Comparison of ENCODE assay signal across 8 cellular contexts in genomic region chr12:15911931-15912330, GRCh38. TPM values are rescaled to one million over a fixed set of nuclear protein-coding genes. Genes with fewer than 3 reads are reported as not detected.
DNase-seq lines count a peak whose midpoint lies in the region; ATAC-seq and TF ChIP-seq lines count a peak whose summit lies in the region.
"Not testable (repeated sequence)": the region's sequence is repeated elsewhere in the genome, so short reads cannot be mapped to it uniquely, and the experiment has no call there.

No MANE protein-coding gene starts in this region.

- not testable (repeated sequence) for ATAC-seq in activated naive CD8-positive, alpha-beta T cell treated with anti-CD3 and anti-CD28 coated beads, Interleukin-2, amount 10 ng/mL, durations not matched to agents 7 days and 5 days (ENCODE audit: low read depth); natural killer cell treated with Interleukin-12 subunit alpha and Interleukin-12 subunit beta and Interleukin-15 and Interleukin-18, amount 100 ng/mL, for 72 hours
- ATAC-seq in stimulated activated naive B cell treated with anti-CD40 and anti-IgM and Interleukin-4, amounts not matched to agents 10 μg/mL and 1 μg/mL and 100 μg/mL, for 72 hours (replicated peaks), result peak in 1 of 2 donors; percentile 8

- H3K36me3 ChIP-seq in SK-N-MC (ENCODE audit: insufficient read depth, low read length); endodermal cell (ENCODE audit: control insufficient read depth, insufficient read depth, low read length); iPS-18a (ENCODE audit: control insufficient read depth, low read depth, low read length): not testable (repeated sequence)

- not testable (repeated sequence) for H3K27me3 ChIP-seq in AG04450 (ENCODE audit: control insufficient read depth, insufficient read depth, low read length); endodermal cell (ENCODE audit: control insufficient read depth, insufficient read depth, low read length, poor library complexity, severe bottlenecking)
- H3K27me3 ChIP-seq in iPS-18a (ENCODE audit: control insufficient read depth, insufficient read depth, low read length), result peaks cover 10% of the 10 kb centered on the region

- peak overlapping the region; percentile 85 for H3K27ac Mint-ChIP-seq in activated naive CD8-positive, alpha-beta T cell treated with anti-CD3 and anti-CD28 coated beads, Interleukin-2, amount 10 ng/mL, durations not matched to agents 7 days and 5 days
- peak overlapping the region; percentile 92 for H3K27ac Mint-ChIP-seq in endodermal cell
- H3K27ac Mint-ChIP-seq in natural killer cell treated with Interleukin-12 subunit alpha and Interleukin-12 subunit beta and Interleukin-15 and Interleukin-18, amount 100 ng/mL, for 72 hours, result peak overlapping the region; percentile 94 to 97
- H3K27ac Mint-ChIP-seq in stimulated activated naive B cell treated with anti-CD40 and anti-IgM and Interleukin-4, amounts not matched to agents 10 μg/mL and 1 μg/mL and 100 μg/mL, for 72 hours, result peak overlapping the region; percentile 92

- peak overlapping the region; percentile 93 for H3K4me3 Mint-ChIP-seq in activated naive CD8-positive, alpha-beta T cell treated with anti-CD3 and anti-CD28 coated beads, Interleukin-2, amount 10 ng/mL, durations not matched to agents 7 days and 5 days
- peak overlapping the region; percentile 75 for H3K4me3 Mint-ChIP-seq in endodermal cell
- peak overlapping the region; percentile 98 for H3K4me3 Mint-ChIP-seq in natural killer cell treated with Interleukin-12 subunit alpha and Interleukin-12 subunit beta and Interleukin-15 and Interleukin-18, amount 100 ng/mL, for 72 hours
- peak overlapping the region; percentile 88 to 90 for H3K4me3 Mint-ChIP-seq in stimulated activated naive B cell treated with anti-CD40 and anti-IgM and Interleukin-4, amounts not matched to agents 10 μg/mL and 1 μg/mL and 100 μg/mL, for 72 hours

- H3K4me3 ChIP-seq in AG04450 (ENCODE audit: low read depth, low read length), result peak overlapping the region; percentile 72
- peak overlapping the region; percentile 67 for H3K4me3 ChIP-seq in HFF-Myc (replicated peaks; ENCODE audit: low read depth, low read length)
- peak overlapping the region; percentile 82 for H3K4me3 ChIP-seq in SK-N-MC
- H3K4me3 ChIP-seq in endodermal cell (ENCODE audit: low read length), result peak overlapping the region; percentile 92
- H3K4me3 ChIP-seq in iPS-18a (ENCODE audit: low read length), result peak overlapping the region; percentile 96

- not testable (repeated sequence) for H3K27ac ChIP-seq in AG04450 (ENCODE audit: low read depth, low read length)
- peak overlapping the region; percentile 67; the same call in 1 of the 2 replicates for H3K27ac ChIP-seq in SK-N-MC
- peak overlapping the region; percentile 90 for H3K27ac ChIP-seq in endodermal cell (ENCODE audit: low read depth, low read length)
- peak overlapping the region; percentile 76 for H3K27ac ChIP-seq in iPS-18a (ENCODE audit: low read length)

- H3K4me1 Mint-ChIP-seq in activated naive CD8-positive, alpha-beta T cell treated with anti-CD3 and anti-CD28 coated beads, Interleukin-2, amount 10 ng/mL, durations not matched to agents 7 days and 5 days, result peaks cover 15% of the 10 kb centered on the region
- H3K4me1 Mint-ChIP-seq in endodermal cell, result peaks cover 24% of the 10 kb centered on the region
- H3K4me1 Mint-ChIP-seq in natural killer cell treated with Interleukin-12 subunit alpha and Interleukin-12 subunit beta and Interleukin-15 and Interleukin-18, amount 100 ng/mL, for 72 hours (ENCODE audit: low read depth in 2 of 2), result peaks cover 12% of the 10 kb centered on the region in 2 donors
- peaks cover 0 to 12% of the 10 kb centered on the region in 2 donors for H3K4me1 Mint-ChIP-seq in stimulated activated naive B cell treated with anti-CD40 and anti-IgM and Interleukin-4, amounts not matched to agents 10 μg/mL and 1 μg/mL and 100 μg/mL, for 72 hours

- H3K27me3 Mint-ChIP-seq in activated naive CD8-positive, alpha-beta T cell treated with anti-CD3 and anti-CD28 coated beads, Interleukin-2, amount 10 ng/mL, durations not matched to agents 7 days and 5 days; endodermal cell (ENCODE audit: insufficient read depth); natural killer cell treated with Interleukin-12 subunit alpha and Interleukin-12 subunit beta and Interleukin-15 and Interleukin-18, amount 100 ng/mL, for 72 hours; stimulated activated naive B cell treated with anti-CD40 and anti-IgM and Interleukin-4, amounts not matched to agents 10 μg/mL and 1 μg/mL and 100 μg/mL, for 72 hours: not testable (repeated sequence)

- H3K9me3 ChIP-seq in AG04450 (ENCODE audit: control insufficient read depth, insufficient read depth, low read length); SK-N-MC (ENCODE audit: low read depth, low read length); endodermal cell (ENCODE audit: control insufficient read depth, low read length); iPS-18a (ENCODE audit: control insufficient read depth, low read depth, low read length): not testable (repeated sequence)

- 19% methylated on average over 1 of the region's 5 CpGs; no CpG with 5 or more reads in 1 of the 2 experiments for WGBS in endodermal cell (ENCODE audit: insufficient coverage in 1 of 2, insufficient read length in 1 of 2), 2 experiments

- POLR2A ChIA-PET in AG04450 (lab: Yijun Ruan, JAX), result interaction anchor here (0.9 to 1.8 kb wide), 3 partner anchors 67 to 223 kb away, joined by 5 to 7 read pairs (median 5); no protein-coding TSS in a partner anchor
- POLR2A ChIA-PET in activated naive CD8-positive, alpha-beta T cell treated with anti-CD3 and anti-CD28 coated beads, Interleukin-2, amount 10 ng/mL, durations not matched to agents 7 days and 5 days (lab: Charles Lee), result interaction anchor here (1.4 to 1.7 kb wide), 3 partner anchors 30 to 327 kb away, joined by 3 to 9 read pairs (median 4); partner anchors contain the start of gene STRAP

- not testable (repeated sequence) for H3K36me3 Mint-ChIP-seq in activated naive CD8-positive, alpha-beta T cell treated with anti-CD3 and anti-CD28 coated beads, Interleukin-2, amount 10 ng/mL, durations not matched to agents 7 days and 5 days; natural killer cell treated with Interleukin-12 subunit alpha and Interleukin-12 subunit beta and Interleukin-15 and Interleukin-18, amount 100 ng/mL, for 72 hours; stimulated activated naive B cell treated with anti-CD40 and anti-IgM and Interleukin-4, amounts not matched to agents 10 μg/mL and 1 μg/mL and 100 μg/mL, for 72 hours
- H3K36me3 Mint-ChIP-seq in endodermal cell (ENCODE audit: low read depth), result peaks cover 14% of the 10 kb centered on the region

- peak overlapping the region; percentile 89 for H3K9ac ChIP-seq in SK-N-MC (ENCODE audit: insufficient read length)
- peak overlapping the region; percentile 95 for H3K9ac ChIP-seq in endodermal cell (ENCODE audit: extremely low read depth, low read length, poor library complexity, severe bottlenecking)
- H3K9ac ChIP-seq in iPS-18a (ENCODE audit: low read length), result peak overlapping the region; percentile 97

- CTCF ChIA-PET in AG04450 (lab: Charles Lee), result interaction anchor here (1.1 to 6.1 kb wide), 2 partner anchors 13 to 14 kb away, joined by 4 to 49 read pairs; no protein-coding TSS in a partner anchor

- TF ChIP-seq CTCF in AG04450 (IDR thresholded peaks at IDR 0.05; ENCODE audit: low read depth, low read length); HFF-Myc (IDR thresholded peaks at IDR 0.05; ENCODE audit: low read depth, low read length, missing control alignments); endodermal cell (conservative IDR thresholded peaks at IDR 0.05): not testable (repeated sequence)

- not testable (repeated sequence) for H3K4me1 ChIP-seq in endodermal cell (ENCODE audit: control insufficient read depth, insufficient read depth, low read length)
- H3K4me1 ChIP-seq in iPS-18a (ENCODE audit: control insufficient read depth, low read depth, low read length), result peaks cover 15% of the 10 kb centered on the region

- DNase-seq in AG04450 (ENCODE audit: low read depth, low spot score); HFF-Myc (ENCODE audit: extremely low read depth, low read depth); SK-N-MC (ENCODE audit: low read depth, low spot score); activated naive CD8-positive, alpha-beta T cell treated with anti-CD3 and anti-CD28 coated beads, Interleukin-2, amount 10 ng/mL, durations not matched to agents 7 days and 5 days; endodermal cell; natural killer cell treated with Interleukin-12 subunit alpha and Interleukin-12 subunit beta and Interleukin-15 and Interleukin-18, amount 100 ng/mL, for 72 hours (ENCODE audit: low spot score); stimulated activated naive B cell treated with anti-CD40 and anti-IgM and Interleukin-4, amounts not matched to agents 10 μg/mL and 1 μg/mL and 100 μg/mL, for 72 hours: not testable (repeated sequence)

- H3K9me3 Mint-ChIP-seq in activated naive CD8-positive, alpha-beta T cell treated with anti-CD3 and anti-CD28 coated beads, Interleukin-2, amount 10 ng/mL, durations not matched to agents 7 days and 5 days; endodermal cell; natural killer cell treated with Interleukin-12 subunit alpha and Interleukin-12 subunit beta and Interleukin-15 and Interleukin-18, amount 100 ng/mL, for 72 hours; stimulated activated naive B cell treated with anti-CD40 and anti-IgM and Interleukin-4, amounts not matched to agents 10 μg/mL and 1 μg/mL and 100 μg/mL, for 72 hours: not testable (repeated sequence)

RNA-seq across cellular contexts. Expression of gene DERA, which starts 0.8 kb away (rescaled TPM):
- 32.5 and 44.3 TPM in 2 replicates for polyA plus RNA-seq in AG04450 (2011; rRNA removed)
- polyA minus RNA-seq in AG04450 (2011; rRNA and poly(A)+ RNA removed), result 22.4 and 30.9 TPM in 2 replicates
- total RNA-seq in activated naive CD8-positive, alpha-beta T cell treated with anti-CD3 and anti-CD28 coated beads, Interleukin-2, amount 10 ng/mL, durations not matched to agents 7 days and 5 days, result 10 to 100 TPM; 22.5 to 23.4 TPM
- 100 to 1,000 TPM in 1 of 2 donors, 10 to 100 TPM in 1; 81.7 to 125 TPM for total RNA-seq in endodermal cell
- polyA plus RNA-seq in endodermal cell (2013, experiment 1 of 2), result 57.7 TPM
- polyA plus RNA-seq in endodermal cell (2013, experiment 2 of 2), result 52.7 TPM
- 10 to 100 TPM; 23.2 to 25.1 TPM for total RNA-seq in natural killer cell treated with Interleukin-12 subunit alpha and Interleukin-12 subunit beta and Interleukin-15 and Interleukin-18, amount 100 ng/mL, for 72 hours

RNA-seq across cellular contexts. Expression of gene STRAP, which starts 29.7 kb away (rescaled TPM):
- 133 and 180 TPM in 2 replicates for polyA plus RNA-seq in AG04450 (2011; rRNA removed)
- 151 and 152 TPM in 2 replicates for polyA minus RNA-seq in AG04450 (2011; rRNA and poly(A)+ RNA removed)
- 10 to 100 TPM; 59.3 to 60.3 TPM for total RNA-seq in activated naive CD8-positive, alpha-beta T cell treated with anti-CD3 and anti-CD28 coated beads, Interleukin-2, amount 10 ng/mL, durations not matched to agents 7 days and 5 days
- total RNA-seq in endodermal cell, result 100 to 1,000 TPM; 188 to 362 TPM
- 183 TPM for polyA plus RNA-seq in endodermal cell (2013, experiment 1 of 2)
- polyA plus RNA-seq in endodermal cell (2013, experiment 2 of 2), result 196 TPM
- 100 to 1,000 TPM; 101 to 109 TPM for total RNA-seq in natural killer cell treated with Interleukin-12 subunit alpha and Interleukin-12 subunit beta and Interleukin-15 and Interleukin-18, amount 100 ng/mL, for 72 hours
